ENCODE assay signal across 18 cellular contexts in genomic region chr20:10783660-10784336, GRCh38.
DNase-seq lines count a peak whose midpoint lies in the region; ATAC-seq and TF ChIP-seq lines count a peak whose summit lies in the region.
"Had no signal": no experiment of that assay in that cellular context is flagged by ENCODE, and none has a peak within 500 bp of the region (broad histone marks: within the 10 kb centered on the region; RNA-seq: fewer than 3 reads in every experiment).

No MANE protein-coding gene starts in this region.

- H3K27ac ChIP-seq in neutrophil: peak overlapping the region; percentile 32
- H3K27ac ChIP-seq: 22Rv1, lower lobe of right lung had no signal

- H3K9me3 ChIP-seq in neutrophil: no peaks in the 10 kb centered on the region
- H3K9me3 ChIP-seq: lower lobe of right lung had no signal

- no peaks in the 10 kb centered on the region for H3K36me3 ChIP-seq in neutrophil
- H3K36me3 ChIP-seq: lower lobe of right lung had no signal

- H3K27me3 ChIP-seq in neutrophil: no peaks in the 10 kb centered on the region

- peak; percentile 5 for DNase-seq in DMS 273 (lab: John Stamatoyannopoulos, UW; ENCODE audit: unreplicated experiment)
- no peak for DNase-seq in DMS 273 treated with DMSO at 0.1 percent for 48 hours (lab: John Stamatoyannopoulos, UW)
- peak; percentile 30 for DNase-seq in NCI-H69 (lab: John Stamatoyannopoulos, UW)
- no peak for DNase-seq in activated CD4-positive, CD25-positive, alpha-beta regulatory T cell treated with anti-CD3 and anti-CD28 coated beads, Interleukin-2, amount 50 U/mL, for 72 hours
- DNase-seq: activated naive CD4-positive, alpha-beta T cell treated with anti-CD3 and anti-CD28 coated beads, Interleukin-2, amount 50 U/mL, for 16 hours; CD4-positive, CD25-positive, alpha-beta regulatory T cell; central memory CD4-positive, alpha-beta T cell; HCEC 1CT; hypothalamus; lower lobe of right lung; NCI-H2081; small intestine; stimulated activated naive CD8-positive, alpha-beta T cell treated with anti-CD3 and anti-CD28 coated beads, Interleukin-15, amount 100 ng/mL, for 72 hours had no signal

- peak; percentile 33 for ATAC-seq in esophagus mucosa
- no peak for ATAC-seq in HG03045 (IDR thresholded peaks at IDR 0.05; ENCODE audit: unreplicated experiment)
- no peak for ATAC-seq in GM21381 (IDR thresholded peaks at IDR 0.05; ENCODE audit: unreplicated experiment)
- ATAC-seq: lower lobe of right lung; stimulated activated naive CD8-positive, alpha-beta T cell treated with anti-CD3 and anti-CD28 coated beads, Interleukin-15, amount 100 ng/mL, for 72 hours had no signal

- peak overlapping the region in 1 of 2 experiments; percentile 16 for H3K4me3 ChIP-seq in neutrophil (ENCODE audit: low read depth in 1 of 2, low read length in 1 of 2)
- H3K4me3 ChIP-seq: lower lobe of right lung had no signal

- peaks cover 17 to 18% of the 10 kb centered on the region in 2 experiments for H3K4me1 ChIP-seq in neutrophil (ENCODE audit: control insufficient read depth in 1 of 2, insufficient read depth in 1 of 2, low read depth in 1 of 2, low read length in 1 of 2)
- H3K4me1 ChIP-seq: lower lobe of right lung had no signal

- TF ChIP-seq CTCF in neutrophil (IDR thresholded peaks at IDR 0.05): no peak

Comparison
In these comparisons a context has a peak if more than half of its experiments do, and no peak if none do; other contexts are left out.
1. DNase-seq: peak in DMS 273 (single experiment) and NCI-H69 (single experiment); none in DMS 273 treated with DMSO at 0.1 percent for 48 hours (single experiment) and activated CD4-positive, CD25-positive, alpha-beta regulatory T cell treated with anti-CD3 and anti-CD28 coated beads, Interleukin-2, amount 50 U/mL, for 72 hours (single experiment).